11 cellular contexts compared by ENCODE assay signal in genomic region chr3:12506201-12506600, GRCh38. TPM values are rescaled to one million over a fixed set of nuclear protein-coding genes. Genes with fewer than 3 reads are reported as not detected.
"Had no signal": no experiment of that assay in that cellular context is flagged by ENCODE, and none has a peak within 500 bp of the region (broad histone marks: within the 10 kb centered on the region; RNA-seq: fewer than 3 reads in every experiment).

No MANE protein-coding gene starts in this region.

- H3K27me3 Mint-ChIP-seq: IgD-negative memory B cell had no signal

- H3K27ac Mint-ChIP-seq: HFFc6, IgD-negative memory B cell had no signal

- H3K4me3 ChIP-seq: GM23248, HAP-1 had no signal

- H3K4me1 ChIP-seq: HAP-1 had no signal

- H3K9me3 Mint-ChIP-seq: HFFc6, IgD-negative memory B cell had no signal

- H3K9me3 ChIP-seq: HAP-1 had no signal

- H3K27ac ChIP-seq: GM23248, HL-60 had no signal

- H3K4me3 Mint-ChIP-seq: HFFc6, IgD-negative memory B cell had no signal

- ATAC-seq: HCT116, HepG2 had no signal

- DNase-seq: GM23248, GOT3, H7, HFFc6 had no signal

RNA-seq across cellular contexts. Expression of gene MKRN2OS, which starts 39.1 kb away (rescaled TPM):
- total RNA-seq: GM23248, H4, H7, HepG2, HFFc6, HT1080 had no signal
- polyA plus RNA-seq: GM23248, HepG2, IgD-negative memory B cell had no signal
